ENCODE assay signal across 1 cellular context in the genomic region with DNA sequence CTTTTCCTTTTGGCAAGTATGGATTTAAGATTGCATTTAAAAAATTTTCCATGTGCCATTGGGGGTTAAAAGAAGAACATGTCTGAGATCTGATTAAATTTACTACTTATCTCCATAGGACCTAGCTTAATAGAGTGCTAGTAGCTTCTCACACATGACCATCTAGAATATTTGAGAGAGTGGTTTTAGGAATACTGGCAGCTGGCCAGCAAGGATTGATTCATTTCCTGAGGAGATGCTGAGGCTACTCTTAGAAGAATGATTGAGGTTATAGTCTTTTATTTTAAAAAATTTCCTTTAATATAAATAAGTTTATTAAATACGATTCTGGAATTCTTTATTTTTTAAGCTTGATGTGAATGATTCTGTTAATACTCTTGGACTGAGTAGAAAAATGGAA.
TF ChIP-seq lines count a peak whose summit lies in the region.

No MANE protein-coding gene starts in this region.

TF ChIP-seq in HepG2, 621 proteins besides CTCF, POLR2A, EP300 and RAD21:
- TF ChIP-seq ZNF557 (CRISPR knock-in tag; IDR thresholded peaks at IDR 0.05) (no peak), SOX13 (IDR thresholded peaks at IDR 0.05) (no peak), SOX13 (CRISPR knock-in tag; conservative IDR thresholded peaks at IDR 0.05 in 1 of 2, IDR thresholded peaks at IDR 0.05 in 1 of 2) (no peak), PTBP1 (IDR thresholded peaks at IDR 0.05; ENCODE audit: low read depth, low read length, poor library complexity, severe bottlenecking) (no peak), SETDB1 (CRISPR knock-in tag; IDR thresholded peaks at IDR 0.05; ENCODE audit: borderline replicate concordance) (no peak), ZNF720 (CRISPR knock-in tag; IDR thresholded peaks at IDR 0.05) (no peak), ZNF317 (CRISPR knock-in tag; IDR thresholded peaks at IDR 0.05) (no peak), AKAP8 (CRISPR knock-in tag; IDR thresholded peaks at IDR 0.05) (no peak), ZNF235 (CRISPR knock-in tag; IDR thresholded peaks at IDR 0.05; ENCODE audit: borderline replicate concordance) (no peak), MTA1 (CRISPR knock-in tag; IDR thresholded peaks at IDR 0.05; ENCODE audit: borderline replicate concordance) (no peak)
